8 cellular contexts compared by ENCODE assay signal in the genomic region with DNA sequence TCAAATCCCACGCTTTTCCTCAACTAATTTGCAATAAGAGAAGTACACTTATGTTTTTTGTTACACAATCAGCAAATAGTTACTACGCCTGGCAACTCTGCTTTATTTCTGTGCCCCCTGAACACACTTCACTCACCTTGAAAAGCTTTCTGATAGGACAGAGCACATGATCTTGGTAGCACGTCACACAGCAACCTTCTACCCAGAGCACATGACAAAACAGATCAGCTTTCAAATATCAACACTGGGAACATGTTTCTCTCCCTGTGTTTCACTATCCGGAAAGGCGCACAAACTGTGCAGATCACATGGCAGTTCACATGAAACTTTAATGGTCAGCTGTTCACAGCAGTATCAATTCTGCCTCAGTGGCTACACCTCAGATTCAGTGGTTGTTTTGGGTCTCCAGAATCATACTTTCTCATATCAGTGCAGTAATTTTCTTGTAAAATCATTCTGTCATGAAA. TPM values are rescaled to one million over a fixed set of nuclear protein-coding genes. Genes with fewer than 3 reads are reported as not detected.
DNase-seq lines count a peak whose midpoint lies in the region; ATAC-seq, FAIRE-seq and TF ChIP-seq lines count a peak whose summit lies in the region.

No MANE protein-coding gene starts in this region.

- H3K4me3 Mint-ChIP-seq in activated CD4-positive, alpha-beta memory T cell treated with anti-CD3 and anti-CD28 coated beads for 36 hours, result peak overlapping the region; percentile 6
- no peak overlapping the region for H3K4me3 Mint-ChIP-seq in activated CD4-positive, alpha-beta memory T cell treated with anti-CD3 and anti-CD28 coated beads, Interleukin-2, amount 10 ng/mL, durations not matched to agents 7 days and 5 days
- peak overlapping the region; percentile 94 for H3K4me3 Mint-ChIP-seq in activated T-helper 1 cell treated with anti-CD3 and anti-CD28 coated beads, Interleukin-12 subunit alpha, Interleukin-12 subunit beta, Interleukin-2, Interleukin-4 antibody, amounts not matched to agents 30 ng/mL and 10 ng/mL and 1 ng/mL, durations not matched to agents 14 hours and 24 hours and 36 hours

- TF ChIP-seq CTCF in hepatocyte (IDR thresholded peaks at IDR 0.05; ENCODE audit: poor library complexity) (no peak), thoracic aorta (IDR thresholded peaks at IDR 0.05) (no peak)

- no peak for TF ChIP-seq POLR2A in H54 (IDR thresholded peaks at IDR 0.05; ENCODE audit: low read depth, low read length)

- H3K4me1 Mint-ChIP-seq in activated CD4-positive, alpha-beta memory T cell treated with anti-CD3 and anti-CD28 coated beads for 36 hours (ENCODE audit: low read depth), result peaks cover 44% of the 10 kb centered on the region
- H3K4me1 Mint-ChIP-seq in activated CD4-positive, alpha-beta memory T cell treated with anti-CD3 and anti-CD28 coated beads, Interleukin-2, amount 10 ng/mL, durations not matched to agents 7 days and 5 days, result peaks cover 49% of the 10 kb centered on the region
- peaks cover 65% of the 10 kb centered on the region for H3K4me1 Mint-ChIP-seq in activated T-helper 1 cell treated with anti-CD3 and anti-CD28 coated beads, Interleukin-12 subunit alpha, Interleukin-12 subunit beta, Interleukin-2, Interleukin-4 antibody, amounts not matched to agents 30 ng/mL and 10 ng/mL and 1 ng/mL, durations not matched to agents 14 hours and 24 hours and 36 hours (ENCODE audit: low read depth)

- no peak overlapping the region for H3K27ac Mint-ChIP-seq in activated CD4-positive, alpha-beta memory T cell treated with anti-CD3 and anti-CD28 coated beads for 36 hours
- H3K27ac Mint-ChIP-seq in activated CD4-positive, alpha-beta memory T cell treated with anti-CD3 and anti-CD28 coated beads, Interleukin-2, amount 10 ng/mL, durations not matched to agents 7 days and 5 days, result no peak overlapping the region
- H3K27ac Mint-ChIP-seq in activated T-helper 1 cell treated with anti-CD3 and anti-CD28 coated beads, Interleukin-12 subunit alpha, Interleukin-12 subunit beta, Interleukin-2, Interleukin-4 antibody, amounts not matched to agents 30 ng/mL and 10 ng/mL and 1 ng/mL, durations not matched to agents 14 hours and 24 hours and 36 hours, result no peak overlapping the region

- H3K27me3 ChIP-seq in hepatocyte (no peaks in the 10 kb centered on the region), thoracic aorta (replicated peaks; ENCODE audit: insufficient read depth) (no peaks in the 10 kb centered on the region)

- in situ Hi-C loops in ACHN (cut with HindIII; ENCODE audit: low pct_ligation_motif_present, low pct_unique_long_range_greater_than_20kb, low sequenced_read_pairs), result no loop called here

- no peak for ATAC-seq in thoracic aorta (ENCODE audit: insufficient number of reproducible peaks, low FRiP score, low read depth)

- no peaks in the 10 kb centered on the region for H3K9me3 Mint-ChIP-seq in activated CD4-positive, alpha-beta memory T cell treated with anti-CD3 and anti-CD28 coated beads for 36 hours
- H3K9me3 Mint-ChIP-seq in activated CD4-positive, alpha-beta memory T cell treated with anti-CD3 and anti-CD28 coated beads, Interleukin-2, amount 10 ng/mL, durations not matched to agents 7 days and 5 days, result no peaks in the 10 kb centered on the region
- H3K9me3 Mint-ChIP-seq in activated T-helper 1 cell treated with anti-CD3 and anti-CD28 coated beads, Interleukin-12 subunit alpha, Interleukin-12 subunit beta, Interleukin-2, Interleukin-4 antibody, amounts not matched to agents 30 ng/mL and 10 ng/mL and 1 ng/mL, durations not matched to agents 14 hours and 24 hours and 36 hours, result no peaks in the 10 kb centered on the region

- peaks cover 40% of the 10 kb centered on the region for H4K20me1 ChIP-seq in hepatocyte (ENCODE audit: insufficient read depth, poor library complexity, severe bottlenecking)

- no peak overlapping the region for H2AFZ ChIP-seq in hepatocyte

- H3K9me3 ChIP-seq in hepatocyte (ENCODE audit: low read depth), result no peaks in the 10 kb centered on the region
- no peaks in the 10 kb centered on the region for H3K9me3 ChIP-seq in thoracic aorta

- no peak for DNase-seq in activated CD4-positive, alpha-beta memory T cell treated with anti-CD3 and anti-CD28 coated beads for 36 hours
- no peak for DNase-seq in activated CD4-positive, alpha-beta memory T cell treated with anti-CD3 and anti-CD28 coated beads, Interleukin-2, amount 10 ng/mL, durations not matched to agents 7 days and 5 days
- DNase-seq in activated T-helper 1 cell treated with anti-CD3 and anti-CD28 coated beads, Interleukin-12 subunit alpha, Interleukin-12 subunit beta, Interleukin-2, Interleukin-4 antibody, amounts not matched to agents 30 ng/mL and 10 ng/mL and 1 ng/mL, durations not matched to agents 14 hours and 24 hours and 36 hours (ENCODE audit: low spot score), result no peak
- peak; percentile 71 for DNase-seq in hepatocyte (ENCODE audit: low spot score)
- DNase-seq in thoracic aorta (ENCODE audit: low spot score), result no peak
- no peak for DNase-seq in ACHN
- DNase-seq in H54 (ENCODE audit: insufficient read length, low spot score), result no peak
- DNase-seq in activated naive CD4-positive, alpha-beta T cell treated with anti-CD3 and anti-CD28 coated beads, Interleukin-2, amount 50 U/mL, for 16 hours, result no peak

- CTCF ChIA-PET in activated CD4-positive, alpha-beta memory T cell treated with anti-CD3 and anti-CD28 coated beads for 36 hours (lab: Charles Lee), result interaction anchor here (1.4 kb wide), 2 partner anchors 18 to 229 kb away, joined by 4 read pairs; no protein-coding TSS in a partner anchor
- CTCF ChIA-PET in activated CD4-positive, alpha-beta memory T cell treated with anti-CD3 and anti-CD28 coated beads, Interleukin-2, amount 10 ng/mL, durations not matched to agents 7 days and 5 days (lab: Charles Lee), result no interaction called here

- H3K4me3 ChIP-seq in hepatocyte (peak overlapping the region; percentile 59), thoracic aorta (peak overlapping the region; percentile 86)

- POLR2A ChIA-PET in activated CD4-positive, alpha-beta memory T cell treated with anti-CD3 and anti-CD28 coated beads for 36 hours (lab: Charles Lee), result no interaction called here
- POLR2A ChIA-PET in activated CD4-positive, alpha-beta memory T cell treated with anti-CD3 and anti-CD28 coated beads, Interleukin-2, amount 10 ng/mL, durations not matched to agents 7 days and 5 days (lab: Charles Lee), result no interaction called here

- H3K36me3 ChIP-seq in hepatocyte (replicated peaks; ENCODE audit: insufficient read depth, low read depth), result no peaks in the 10 kb centered on the region
- no peaks in the 10 kb centered on the region for H3K36me3 ChIP-seq in thoracic aorta

- peaks cover 3% of the 10 kb centered on the region for H3K36me3 Mint-ChIP-seq in activated CD4-positive, alpha-beta memory T cell treated with anti-CD3 and anti-CD28 coated beads for 36 hours
- H3K36me3 Mint-ChIP-seq in activated CD4-positive, alpha-beta memory T cell treated with anti-CD3 and anti-CD28 coated beads, Interleukin-2, amount 10 ng/mL, durations not matched to agents 7 days and 5 days (ENCODE audit: low read depth), result peaks cover 3% of the 10 kb centered on the region
- H3K36me3 Mint-ChIP-seq in activated T-helper 1 cell treated with anti-CD3 and anti-CD28 coated beads, Interleukin-12 subunit alpha, Interleukin-12 subunit beta, Interleukin-2, Interleukin-4 antibody, amounts not matched to agents 30 ng/mL and 10 ng/mL and 1 ng/mL, durations not matched to agents 14 hours and 24 hours and 36 hours (ENCODE audit: low read depth), result peaks cover 6% of the 10 kb centered on the region

- H3K9me2 ChIP-seq in hepatocyte (replicated peaks; ENCODE audit: insufficient read depth), result no peaks in the 10 kb centered on the region

- H3K4me2 ChIP-seq in hepatocyte, result peak overlapping the region; percentile 82

- peaks cover 70% of the 10 kb centered on the region for H3K79me2 ChIP-seq in hepatocyte

- H3K27ac ChIP-seq in hepatocyte, result peak overlapping the region; percentile 98
- H3K27ac ChIP-seq in thoracic aorta, result no peak overlapping the region

- H3K4me1 ChIP-seq in hepatocyte (ENCODE audit: insufficient read depth) (peaks cover 34% of the 10 kb centered on the region), thoracic aorta (ENCODE audit: control insufficient read depth in 1 of 2, low read depth in 2 of 2) (peaks cover 16 to 32% of the 10 kb centered on the region in 2 donors)

- H3K27me3 Mint-ChIP-seq in activated CD4-positive, alpha-beta memory T cell treated with anti-CD3 and anti-CD28 coated beads for 36 hours, result no peaks in the 10 kb centered on the region
- no peaks in the 10 kb centered on the region for H3K27me3 Mint-ChIP-seq in activated CD4-positive, alpha-beta memory T cell treated with anti-CD3 and anti-CD28 coated beads, Interleukin-2, amount 10 ng/mL, durations not matched to agents 7 days and 5 days
- H3K27me3 Mint-ChIP-seq in activated T-helper 1 cell treated with anti-CD3 and anti-CD28 coated beads, Interleukin-12 subunit alpha, Interleukin-12 subunit beta, Interleukin-2, Interleukin-4 antibody, amounts not matched to agents 30 ng/mL and 10 ng/mL and 1 ng/mL, durations not matched to agents 14 hours and 24 hours and 36 hours (ENCODE audit: insufficient read depth), result no peaks in the 10 kb centered on the region

- intact Hi-C loops in activated CD4-positive, alpha-beta memory T cell treated with anti-CD3 and anti-CD28 coated beads for 36 hours (cut with micrococcal nuclease), result loop anchor here (10.0 kb wide), 3 partner anchors 349 to 591 kb away; a partner anchor contains a TSS
- intact Hi-C loops in activated T-helper 1 cell treated with anti-CD3 and anti-CD28 coated beads, Interleukin-12 subunit alpha, Interleukin-12 subunit beta, Interleukin-2, Interleukin-4 antibody, amounts not matched to agents 30 ng/mL and 10 ng/mL and 1 ng/mL, durations not matched to agents 14 hours and 24 hours and 36 hours (cut with micrococcal nuclease), result loop anchor here (10.0 kb wide), 3 partner anchors 1019 to 1139 kb away; no protein-coding TSS in a partner anchor

- 21% methylated on average over 5 of the region's 5 CpGs for WGBS in hepatocyte (ENCODE audit: low lambda C conversion rate, missing lambda C conversion rate)

- no peak for FAIRE-seq in H54 (lab: Jason Lieb, UNC)

RNA-seq across cellular contexts. Expression of a gene that starts 2.2 kb away (rescaled TPM):
- 1 to 10 TPM; 8.6 to 9.4 TPM for total RNA-seq in activated CD4-positive, alpha-beta memory T cell treated with anti-CD3 and anti-CD28 coated beads for 36 hours
- 1 to 10 TPM; 6.7 to 6.8 TPM for total RNA-seq in activated CD4-positive, alpha-beta memory T cell treated with anti-CD3 and anti-CD28 coated beads, Interleukin-2, amount 10 ng/mL, durations not matched to agents 7 days and 5 days
- total RNA-seq in activated T-helper 1 cell treated with anti-CD3 and anti-CD28 coated beads, Interleukin-12 subunit alpha, Interleukin-12 subunit beta, Interleukin-2, Interleukin-4 antibody, amounts not matched to agents 30 ng/mL and 10 ng/mL and 1 ng/mL, durations not matched to agents 14 hours and 24 hours and 36 hours, result 12.8 and 14.0 TPM in 2 replicates
- 41.7 and 45.0 TPM in 2 replicates for total RNA-seq in hepatocyte
- polyA plus RNA-seq in hepatocyte, result 15.0 and 16.3 TPM in 2 replicates
- total RNA-seq in thoracic aorta, result 10 to 100 TPM; 17.7 to 39.7 TPM

RNA-seq across cellular contexts. Expression of a gene that starts 56.3 kb away (rescaled TPM):
- total RNA-seq in activated CD4-positive, alpha-beta memory T cell treated with anti-CD3 and anti-CD28 coated beads for 36 hours, result not detected
- total RNA-seq in activated CD4-positive, alpha-beta memory T cell treated with anti-CD3 and anti-CD28 coated beads, Interleukin-2, amount 10 ng/mL, durations not matched to agents 7 days and 5 days, result not detected
- not detected in 2 replicates for total RNA-seq in activated T-helper 1 cell treated with anti-CD3 and anti-CD28 coated beads, Interleukin-12 subunit alpha, Interleukin-12 subunit beta, Interleukin-2, Interleukin-4 antibody, amounts not matched to agents 30 ng/mL and 10 ng/mL and 1 ng/mL, durations not matched to agents 14 hours and 24 hours and 36 hours
- total RNA-seq in hepatocyte (0.52 and 1.3 TPM in 2 replicates), thoracic aorta (1 to 10 TPM in 1 of 2 donors, under 1 TPM in 1; 0.54 to 2.9 TPM)
- 0.79 and 1.1 TPM in 2 replicates for polyA plus RNA-seq in hepatocyte
